In the genomic region with DNA sequence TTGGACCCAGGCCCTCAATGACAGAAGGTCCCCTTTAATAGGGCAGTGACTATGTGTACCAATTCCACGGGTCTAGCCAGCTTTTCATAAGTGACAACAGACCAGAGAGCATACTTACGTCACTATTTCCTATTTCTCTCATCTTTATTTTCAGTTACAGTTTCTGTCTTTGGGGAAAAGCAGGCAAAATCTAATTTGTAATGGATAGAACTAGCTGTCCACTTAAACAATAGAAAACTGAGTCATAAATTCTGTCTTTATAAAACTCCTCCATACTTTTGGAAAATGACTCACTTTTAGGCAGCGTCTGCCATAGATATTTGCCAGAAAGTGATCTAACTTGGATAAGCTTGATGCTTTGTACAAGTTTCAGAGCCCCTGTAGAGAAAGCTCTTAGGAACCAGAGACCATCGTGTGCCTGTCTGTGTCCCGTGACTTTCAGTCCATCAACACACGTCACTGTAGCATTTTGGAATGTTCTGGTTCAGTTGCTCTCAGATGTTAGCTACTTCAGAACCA, we compare ENCODE assay signal across 1 cellular context.
TF ChIP-seq lines count a peak whose summit lies in the region.

No MANE protein-coding gene starts in this region.

TF ChIP-seq in GM12878, 131 proteins besides CTCF, POLR2A, EP300 and RAD21 (continued from another document and continues in another):
- TF ChIP-seq ZNF592 (IDR thresholded peaks at IDR 0.05) = no peak
- no peak for TF ChIP-seq ZNF687 (IDR thresholded peaks at IDR 0.05)
- TF ChIP-seq CBX3 (IDR thresholded peaks at IDR 0.05; ENCODE audit: borderline replicate concordance, low read depth) = no peak
- no peak for TF ChIP-seq IRF3 (IDR thresholded peaks at IDR 0.05)
- TF ChIP-seq MTA2 (IDR thresholded peaks at IDR 0.05; ENCODE audit: low read depth) = peak; percentile 49; the same call in 1 of the 2 replicates
- no peak for TF ChIP-seq CHD1 (IDR thresholded peaks at IDR 0.05; ENCODE audit: low read depth, low read length)
- TF ChIP-seq NFXL1 (IDR thresholded peaks at IDR 0.05; ENCODE audit: borderline replicate concordance) = no peak
- no peak for TF ChIP-seq ZNF217 (IDR thresholded peaks at IDR 0.05)
- no peak for TF ChIP-seq SP1 (IDR thresholded peaks at IDR 0.05; ENCODE audit: low read depth, low read length)
- TF ChIP-seq ZBTB33 (IDR thresholded peaks at IDR 0.05) = no peak
- no peak for TF ChIP-seq RELA (IDR thresholded peaks at IDR 0.05; ENCODE audit: borderline replicate concordance, partially characterized antibody)
- no peak for TF ChIP-seq MEF2B (IDR thresholded peaks at IDR 0.05; ENCODE audit: partially characterized antibody, poor library complexity, severe bottlenecking)
- TF ChIP-seq CREM (IDR thresholded peaks at IDR 0.05; ENCODE audit: low read depth) = peak; percentile 64
- no peak for TF ChIP-seq YY1 (IDR thresholded peaks at IDR 0.05; ENCODE audit: low read depth, low read length)
- TF ChIP-seq ZBTB11 (CRISPR knock-in tag; IDR thresholded peaks at IDR 0.05) = no peak
- TF ChIP-seq, protein P1, sequence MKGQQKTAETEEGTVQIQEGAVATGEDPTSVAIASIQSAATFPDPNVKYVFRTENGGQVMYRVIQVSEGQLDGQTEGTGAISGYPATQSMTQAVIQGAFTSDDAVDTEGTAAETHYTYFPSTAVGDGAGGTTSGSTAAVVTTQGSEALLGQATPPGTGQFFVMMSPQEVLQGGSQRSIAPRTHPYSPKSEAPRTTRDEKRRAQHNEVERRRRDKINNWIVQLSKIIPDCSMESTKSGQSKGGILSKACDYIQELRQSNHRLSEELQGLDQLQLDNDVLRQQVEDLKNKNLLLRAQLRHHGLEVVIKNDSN (IDR thresholded peaks at IDR 0.05; ENCODE audit: borderline replicate concordance, extremely low read length, insufficient read depth, low read depth, low read length) = no peak
- TF ChIP-seq, protein P2, sequence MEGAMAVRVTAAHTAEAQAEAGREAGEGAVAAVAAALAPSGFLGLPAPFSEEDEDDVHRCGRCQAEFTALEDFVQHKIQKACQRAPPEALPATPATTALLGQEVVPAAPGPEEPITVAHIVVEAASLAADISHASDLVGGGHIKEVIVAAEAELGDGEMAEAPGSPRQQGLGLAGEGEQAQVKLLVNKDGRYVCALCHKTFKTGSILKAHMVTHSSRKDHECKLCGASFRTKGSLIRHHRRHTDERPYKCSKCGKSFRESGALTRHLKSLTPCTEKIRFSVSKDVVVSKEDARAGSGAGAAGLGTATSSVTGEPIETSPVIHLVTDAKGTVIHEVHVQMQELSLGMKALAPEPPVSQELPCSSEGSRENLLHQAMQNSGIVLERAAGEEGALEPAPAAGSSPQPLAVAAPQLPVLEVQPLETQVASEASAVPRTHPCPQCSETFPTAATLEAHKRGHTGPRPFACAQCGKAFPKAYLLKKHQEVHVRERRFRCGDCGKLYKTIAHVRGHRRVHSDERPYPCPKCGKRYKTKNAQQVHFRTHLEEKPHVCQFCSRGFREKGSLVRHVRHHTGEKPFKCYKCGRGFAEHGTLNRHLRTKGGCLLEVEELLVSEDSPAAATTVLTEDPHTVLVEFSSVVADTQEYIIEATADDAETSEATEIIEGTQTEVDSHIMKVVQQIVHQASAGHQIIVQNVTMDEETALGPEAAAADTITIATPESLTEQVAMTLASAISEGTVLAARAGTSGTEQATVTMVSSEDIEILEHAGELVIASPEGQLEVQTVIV (IDR thresholded peaks at IDR 0.05; ENCODE audit: borderline replicate concordance, partially characterized antibody) = no peak
- TF ChIP-seq IRF5 (IDR thresholded peaks at IDR 0.05; ENCODE audit: borderline replicate concordance) = no peak
- TF ChIP-seq NFIC (IDR thresholded peaks at IDR 0.05; ENCODE audit: low read depth, low read length) = peak; percentile 49; the same call in 1 of the 2 replicates
- TF ChIP-seq MXI1 (IDR thresholded peaks at IDR 0.05; ENCODE audit: low read depth, low read length) = no peak
- TF ChIP-seq ZSCAN29 (IDR thresholded peaks at IDR 0.05) = no peak
- TF ChIP-seq POLR2AphosphoS2 (IDR thresholded peaks at IDR 0.05; ENCODE audit: low read depth, low read length) = no peak
- TF ChIP-seq SREBF1 (IDR thresholded peaks at IDR 0.05; ENCODE audit: low read length) = no peak
- TF ChIP-seq, protein P3, sequence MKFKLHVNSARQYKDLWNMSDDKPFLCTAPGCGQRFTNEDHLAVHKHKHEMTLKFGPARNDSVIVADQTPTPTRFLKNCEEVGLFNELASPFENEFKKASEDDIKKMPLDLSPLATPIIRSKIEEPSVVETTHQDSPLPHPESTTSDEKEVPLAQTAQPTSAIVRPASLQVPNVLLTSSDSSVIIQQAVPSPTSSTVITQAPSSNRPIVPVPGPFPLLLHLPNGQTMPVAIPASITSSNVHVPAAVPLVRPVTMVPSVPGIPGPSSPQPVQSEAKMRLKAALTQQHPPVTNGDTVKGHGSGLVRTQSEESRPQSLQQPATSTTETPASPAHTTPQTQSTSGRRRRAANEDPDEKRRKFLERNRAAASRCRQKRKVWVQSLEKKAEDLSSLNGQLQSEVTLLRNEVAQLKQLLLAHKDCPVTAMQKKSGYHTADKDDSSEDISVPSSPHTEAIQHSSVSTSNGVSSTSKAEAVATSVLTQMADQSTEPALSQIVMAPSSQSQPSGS (IDR thresholded peaks at IDR 0.05; ENCODE audit: low read length) = peak; percentile 60; the same call in 1 of the 2 replicates
- no peak for TF ChIP-seq RBBP5 (conservative IDR thresholded peaks at IDR 0.05)
- no peak for TF ChIP-seq SREBF2 (IDR thresholded peaks at IDR 0.05; ENCODE audit: low read length)
